Comparison of ENCODE assay signal across 26 cellular contexts in genomic region chr9:126646162-126646561, GRCh38. TPM values are rescaled to one million over a fixed set of nuclear protein-coding genes. Genes with fewer than 3 reads are reported as not detected.
"Had no signal": no experiment of that assay in that cellular context is flagged by ENCODE, and none has a peak within 500 bp of the region (broad histone marks: within the 10 kb centered on the region; RNA-seq: fewer than 3 reads in every experiment).

No MANE protein-coding gene starts in this region.

- H3K9me3 ChIP-seq: colonic mucosa, esophagus squamous epithelium, gastrocnemius medialis, heart right ventricle, left lung, lower lobe of right lung, mucosa of descending colon had no signal

- H3K27ac Mint-ChIP-seq: dendritic cell treated with granulocyte-macrophage colony-stimulating factor and Interleukin-4, amounts not matched to agents 40 ng/mL and 50 ng/mL, for 4 days; effector memory CD8-positive, alpha-beta T cell; endodermal cell; mesothelial cell of epicardium; naive B cell had no signal

- H3K9me3 Mint-ChIP-seq: dendritic cell treated with granulocyte-macrophage colony-stimulating factor and Interleukin-4, amounts not matched to agents 40 ng/mL and 50 ng/mL, for 4 days; effector memory CD8-positive, alpha-beta T cell; endodermal cell; mesothelial cell of epicardium; naive B cell had no signal

- DNase-seq: colonic mucosa; cortex of kidney; effector CD8-positive, alpha-beta T cell; effector memory CD8-positive, alpha-beta T cell; endodermal cell; erythroblast; esophagus squamous epithelium; foreskin fibroblast; foreskin melanocyte; gastrocnemius medialis; glutamatergic neuron; head of caudate nucleus; heart right ventricle; hippocampal formation; left cardiac atrium; left lung; left ventricle myocardium superior; lower lobe of right lung; mesenchymal stem cell; mucosa of descending colon; naive B cell had no signal

- H3K4me3 ChIP-seq: colonic mucosa, esophagus squamous epithelium, gastrocnemius medialis, heart right ventricle, left lung, lower lobe of right lung, mucosa of descending colon had no signal

- H3K4me1 ChIP-seq: esophagus squamous epithelium, gastrocnemius medialis, left lung, lower lobe of right lung had no signal

- H3K36me3 ChIP-seq: colonic mucosa, esophagus squamous epithelium, gastrocnemius medialis, heart right ventricle, left lung, lower lobe of right lung had no signal

- H3K4me3 Mint-ChIP-seq: dendritic cell treated with granulocyte-macrophage colony-stimulating factor and Interleukin-4, amounts not matched to agents 40 ng/mL and 50 ng/mL, for 4 days; effector memory CD8-positive, alpha-beta T cell; endodermal cell; mesothelial cell of epicardium had no signal

- H3K36me3 Mint-ChIP-seq: mesothelial cell of epicardium, naive B cell had no signal

RNA-seq across cellular contexts. Expression of gene LMX1B, which starts 32.4 kb away (rescaled TPM):
- total RNA-seq: esophagus mucosa, lung microvascular endothelial cell, myocyte had no signal
